ENCODE assay signal across 2 cellular contexts in genomic region chr19:14361824-14362223, GRCh38.
TF ChIP-seq lines count a peak whose summit lies in the region.

No MANE protein-coding gene starts in this region.

TF ChIP-seq in GM23338, 12 proteins besides CTCF, POLR2A, EP300 and RAD21:
- TF ChIP-seq ZNF462 (CRISPR knock-in tag; IDR thresholded peaks at IDR 0.05) (no peak), ZNF114 (CRISPR knock-in tag; IDR thresholded peaks at IDR 0.05) (no peak), NANOG (IDR thresholded peaks at IDR 0.05; ENCODE audit: borderline replicate concordance) (no peak), EZH2phosphoT487 (IDR thresholded peaks at IDR 0.05; ENCODE audit: unreplicated experiment) (no peak), POLR2AphosphoS5 (IDR thresholded peaks at IDR 0.05; ENCODE audit: low read depth) (no peak), ETS1 (IDR thresholded peaks at IDR 0.05) (no peak), CREB1 (CRISPR knock-in tag; IDR thresholded peaks at IDR 0.05; ENCODE audit: low read depth) (no peak)

TF ChIP-seq in WTC11, 78 proteins besides CTCF, POLR2A, EP300 and RAD21 (continued from another document):
- TF ChIP-seq ZNF532 (CRISPR knock-in tag; IDR thresholded peaks at IDR 0.05; ENCODE audit: borderline replicate concordance) = no peak
